In the genomic region with DNA sequence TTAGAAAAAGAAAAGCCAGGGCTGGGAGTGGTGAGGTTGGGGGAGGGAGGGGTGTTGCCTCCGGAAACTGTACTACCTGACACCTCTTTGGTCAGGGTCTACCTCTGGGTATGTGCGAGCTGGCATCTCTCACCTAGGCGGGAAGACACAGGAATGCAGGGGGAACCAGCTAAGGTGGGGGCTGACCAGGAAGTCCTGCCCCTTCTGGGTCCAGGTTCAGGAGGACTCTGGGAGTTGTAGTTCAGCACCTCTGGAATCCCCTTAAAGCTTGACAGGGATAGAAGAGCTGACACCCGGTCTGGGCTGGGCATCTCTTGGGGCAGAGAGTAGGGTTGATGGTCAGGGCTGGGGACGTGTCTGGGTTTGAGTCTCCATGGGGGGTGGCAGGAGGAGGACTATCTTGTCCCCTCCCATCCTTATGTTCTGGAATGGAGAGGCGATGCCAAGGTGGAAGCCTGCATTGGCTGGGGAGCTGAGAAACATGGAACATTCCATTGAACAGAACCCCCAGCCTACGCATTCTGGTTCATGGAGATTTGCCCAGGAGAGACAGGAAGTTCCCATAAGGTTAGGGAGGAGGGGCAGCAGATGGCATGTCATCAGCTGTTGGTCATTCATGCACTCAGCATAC, we compare ENCODE assay signal across 13 cellular contexts. TPM values are rescaled to one million over a fixed set of nuclear protein-coding genes. Genes with fewer than 3 reads are reported as not detected.
A peak's percentile ranks its signal among the peaks of the same experiment; 100 is the strongest.
DNase-seq lines count a peak whose midpoint lies in the region; ATAC-seq, FAIRE-seq and TF ChIP-seq lines count a peak whose summit lies in the region.
"Had no signal": no experiment of that assay in that cellular context is flagged by ENCODE, and none has a peak within 500 bp of the region (broad histone marks: within the 10 kb centered on the region; RNA-seq: fewer than 3 reads in every experiment).

No MANE protein-coding gene starts in this region.

- H4K8ac ChIP-seq in H1 (ENCODE audit: extremely low read depth, insufficient read depth, low read length), result no peak overlapping the region

- H3K4me3 ChIP-seq in H1 (ENCODE audit: extremely low read depth in 1 of 4, insufficient read depth in 2 of 4, low read depth in 3 of 4, low read length in 4 of 4), result peak overlapping the region in 1 of 4 experiments; percentile 40; a peak in 2 of 8 replicates
- H3K4me3 ChIP-seq in osteoblast (ENCODE audit: insufficient read depth, low read length), result peak overlapping the region; percentile 58

- H3K18ac ChIP-seq in H1 (ENCODE audit: extremely low read depth, low read length), result no peak overlapping the region

- 0 out of 2 replicates have a peak overlapping the region, but pooled peaks have one; percentile 3 for H2BK5ac ChIP-seq in H1 (ENCODE audit: low read depth, low read length)

- H3K4ac ChIP-seq in H1 (replicated peaks; ENCODE audit: insufficient read length, low read depth, low read length), result no peak overlapping the region

- no peak overlapping the region for H3K23ac ChIP-seq in H1 (ENCODE audit: insufficient read length)

- H4K20me1 ChIP-seq in H1 (replicated peaks in 1 of 2; ENCODE audit: control insufficient read depth in 1 of 2, insufficient read depth in 2 of 2, low read length in 2 of 2) (peaks cover 0 to 3% of the 10 kb centered on the region in 2 experiments), osteoblast (ENCODE audit: insufficient read depth, low read length) (peaks cover 7% of the 10 kb centered on the region)

- H2BK20ac ChIP-seq in H1 (ENCODE audit: low read length), result no peak overlapping the region

- TF ChIP-seq POLR2A in H1 (IDR thresholded peaks at IDR 0.05; ENCODE audit: control extremely low read depth in 1 of 2, low read depth in 2 of 2, low read length in 2 of 2), result peak in 1 of 2 experiments; percentile 64; a peak in 1 of 3 replicates

- no peaks in the 10 kb centered on the region for H3K9me3 ChIP-seq in H1 (ENCODE audit: insufficient read depth in 2 of 2, low read depth in 1 of 2, low read length in 1 of 2)
- no peaks in the 10 kb centered on the region for H3K9me3 ChIP-seq in osteoblast (ENCODE audit: low read depth, low read length)

- no peak for TF ChIP-seq CTCF in H1 (IDR thresholded peaks at IDR 0.05; ENCODE audit: control extremely low read depth in 1 of 3, insufficient read depth in 1 of 3, low read depth in 1 of 3, low read length in 3 of 3)
- TF ChIP-seq CTCF in osteoblast (IDR thresholded peaks at IDR 0.05; ENCODE audit: extremely low read depth, low read depth, low read length), result no peak
- TF ChIP-seq CTCF in GM10248 (IDR thresholded peaks at IDR 0.05; ENCODE audit: control extremely low read depth, extremely low read depth, low read depth, missing control alignments), result no peak

- H2BK12ac ChIP-seq in H1 (ENCODE audit: low read depth, low read length), result peak overlapping the region; percentile 69; the same call in 1 of the 2 replicates

- H3K79me2 ChIP-seq in H1 (ENCODE audit: control insufficient read depth in 1 of 2, insufficient read depth in 2 of 2, low read length in 2 of 2) (peaks cover 0 to 14% of the 10 kb centered on the region in 2 experiments; a peak in 2 of 4 replicates), osteoblast (ENCODE audit: insufficient read depth, low read length) (peaks cover 24% of the 10 kb centered on the region)

- 0 out of 3 replicates have a peak, but pooled peaks of 1 of the 2 experiments have one; percentile 18 for TF ChIP-seq EP300 in H1 (IDR thresholded peaks at IDR 0.05; ENCODE audit: borderline replicate concordance in 1 of 2, low read depth in 2 of 2, low read length in 2 of 2)

- 37% methylated on average over 7 of the region's 7 CpGs; no CpG with 5 or more reads in 1 of the 2 experiments for WGBS in H1 (ENCODE audit: extremely low coverage in 1 of 2, insufficient coverage in 1 of 2, insufficient read length in 1 of 2, insufficient replicate concordance in 2 of 2, low coverage in 1 of 2, low lambda C conversion rate in 2 of 2, missing lambda C conversion rate in 1 of 2), 2 experiments

- H2AK5ac ChIP-seq in H1 (ENCODE audit: low read depth, low read length), result peak overlapping the region; percentile 1; the same call in 1 of the 2 replicates

- H4K5ac ChIP-seq in H1 (ENCODE audit: insufficient read length, low read depth, low read length), result no peak overlapping the region

- H3K23me2 ChIP-seq in H1 (ENCODE audit: low read depth, low read length), result peaks cover 13% of the 10 kb centered on the region

- 0 out of 2 replicates have a peak overlapping the region, but pooled peaks have one; percentile 3 for H2BK15ac ChIP-seq in H1 (ENCODE audit: low read length)

- H3K27ac ChIP-seq in H1 (ENCODE audit: low read depth, low read length) (no peak overlapping the region), osteoblast (ENCODE audit: low read depth, low read length) (no peak overlapping the region)
- H3K27ac ChIP-seq: 22Rv1 had no signal

- H3K9ac ChIP-seq in H1 (replicated peaks in 1 of 4; ENCODE audit: extremely low read depth in 1 of 4, low read depth in 3 of 4, low read length in 3 of 4), result no peak overlapping the region

- peaks cover 5% of the 10 kb centered on the region for H3K79me1 ChIP-seq in H1 (ENCODE audit: low read depth, low read length)

- no peak overlapping the region for H3K56ac ChIP-seq in H1 (replicated peaks; ENCODE audit: insufficient read length, low read depth, low read length)

- H3K4me1 ChIP-seq in H1 (replicated peaks in 1 of 4; ENCODE audit: control insufficient read depth in 3 of 4, insufficient read depth in 4 of 4, low read length in 3 of 4) (peaks cover 5 to 22% (median 8%) of the 10 kb centered on the region in 4 experiments), osteoblast (ENCODE audit: insufficient read depth, low read length) (peaks cover 22% of the 10 kb centered on the region)

- H3K4me2 ChIP-seq in H1 (ENCODE audit: insufficient read depth in 1 of 2, low read depth in 2 of 2, low read length in 2 of 2), result peak overlapping the region; percentile 36 to 55
- peak overlapping the region; percentile 67 for H3K4me2 ChIP-seq in osteoblast (ENCODE audit: insufficient read depth, low read length)

- TF ChIP-seq RAD21 in H1 (IDR thresholded peaks at IDR 0.05 in 1 of 2, conservative IDR thresholded peaks at IDR 0.05 in 1 of 2; ENCODE audit: low read depth in 2 of 2, low read length in 2 of 2), result no peak

- H2BK120ac ChIP-seq in H1 (replicated peaks; ENCODE audit: low read depth, low read length), result no peak overlapping the region

- FAIRE-seq in H1 (lab: Jason Lieb, UNC), result peak; percentile 98

- no peak overlapping the region for H4K91ac ChIP-seq in H1 (replicated peaks; ENCODE audit: insufficient read length, low read length)

- H3K27me3 ChIP-seq in H1 (replicated peaks in 1 of 4; ENCODE audit: control insufficient read depth in 3 of 4, extremely low read depth in 1 of 4, insufficient read depth in 3 of 4, low read length in 3 of 4) (peaks cover 0 to 3% (median 1%) of the 10 kb centered on the region in 4 experiments; a peak in 2 of 7 replicates), osteoblast (ENCODE audit: insufficient read depth, low read length) (peaks cover 4% of the 10 kb centered on the region)

- DNase-seq in DMS 273 (lab: John Stamatoyannopoulos, UW; ENCODE audit: unreplicated experiment) (peak; percentile 49), DMS 273 treated with DMSO at 0.1 percent for 48 hours (lab: John Stamatoyannopoulos, UW) (no peak), NCI-H774 (lab: John Stamatoyannopoulos, UW) (peak; percentile 1), H1 (ENCODE audit: low read depth in 1 of 2, low spot score in 2 of 2) (peak; percentile 72 to 76), osteoblast (ENCODE audit: insufficient read length, low spot score, missing footprints) (peak; percentile 89), NCI-H510A treated with DMSO at 0.1 percent for 48 hours (lab: John Stamatoyannopoulos, UW) (no peak), GM10248 (ENCODE audit: extremely low spot score) (no peak)
- DNase-seq: stimulated activated naive B cell treated with anti-CD40 and anti-IgM and Interleukin-4, amounts not matched to agents 10 μg/mL and 1 μg/mL and 100 μg/mL, for 72 hours had no signal

- POLR2A ChIA-PET in H1 (lab: Charles Lee; ENCODE audit: partially characterized antibody) (interaction anchor here (0.8 to 1.2 kb wide), 5 partner anchors 12 to 98 kb away, joined by 3 to 8 read pairs (median 3); no protein-coding TSS in a partner anchor), GM10248 (lab: Yijun Ruan, JAX) (no interaction called here)

- no peaks in the 10 kb centered on the region for H3K36me3 ChIP-seq in H1 (ENCODE audit: control insufficient read depth in 2 of 4, insufficient read depth in 4 of 4, low read length in 3 of 4)
- H3K36me3 ChIP-seq in osteoblast (ENCODE audit: insufficient read depth, low read length), result no peaks in the 10 kb centered on the region

- no peak overlapping the region for H3K14ac ChIP-seq in H1 (ENCODE audit: insufficient read length)

- CTCF ChIA-PET in H1 (lab: Charles Lee; ENCODE audit: partially characterized antibody) (interaction anchor here (0.8 to 15.1 kb wide), 16 partner anchors 9 to 147 kb away, joined by 3 to 221 read pairs (median 5); no protein-coding TSS in a partner anchor), GM10248 (lab: Yijun Ruan, JAX) (interaction anchor here (1.1 to 1.7 kb wide), 3 partner anchors 8 to 97 kb away, joined by 3 to 5 read pairs (median 4); no protein-coding TSS in a partner anchor)

- ATAC-seq in HG03457 (IDR thresholded peaks at IDR 0.05; ENCODE audit: unreplicated experiment), result no peak
- ATAC-seq: esophagus mucosa; stimulated activated naive B cell treated with anti-CD40 and anti-IgM and Interleukin-4, amounts not matched to agents 10 μg/mL and 1 μg/mL and 100 μg/mL, for 72 hours had no signal

- H2AFZ ChIP-seq in H1 (ENCODE audit: low read length) (no peak overlapping the region), osteoblast (ENCODE audit: low read length) (peak overlapping the region; percentile 78)

RNA-seq across cellular contexts. Expression of gene KIAA1671, which starts 2.1 kb away (rescaled TPM):
- 22.6 and 23.9 TPM in 2 replicates for total RNA-seq in H1 (2021; fragmentation: NEBNext Ultra II Directional; extraction: Animal tissue kit (Norgen Biotek cat#: 25700))
- 5.9 and 6.4 TPM in 2 replicates for polyA plus RNA-seq in H1 (2011; rRNA removed)
- polyA plus RNA-seq in H1 (2011; cell fraction: cytosol; rRNA removed), result 5.4 TPM
- polyA plus RNA-seq in H1 (2011; cell fraction: nucleus; rRNA removed), result 9.8 TPM
- polyA plus RNA-seq in H1 (2012, experiment 1 of 2), result 8.0 to 11.3 TPM (median 9.2 TPM) in 4 replicates
- 2.7 TPM for polyA plus RNA-seq in H1 (2012, experiment 2 of 2)
- 10.4 TPM for polyA plus RNA-seq in H1 (2013, experiment 1 of 2)
- 10.1 TPM for polyA plus RNA-seq in H1 (2013, experiment 2 of 2)
- polyA minus RNA-seq in H1 (2011; rRNA and poly(A)+ RNA removed), result 16.1 and 18.8 TPM in 2 replicates
- polyA minus RNA-seq in H1 (2011; cell fraction: cytosol; rRNA and poly(A)+ RNA removed), result 11.6 TPM
- 19.4 TPM for polyA minus RNA-seq in H1 (2011; cell fraction: nucleus; rRNA and poly(A)+ RNA removed)
- 16.6 and 18.3 TPM in 2 replicates for total RNA-seq in osteoblast

RNA-seq across cellular contexts. Expression of gene LHFPL7, which starts 3.9 kb away (rescaled TPM):
- total RNA-seq in H1 (2021; fragmentation: NEBNext Ultra II Directional; extraction: Animal tissue kit (Norgen Biotek cat#: 25700)), result not detected in 2 replicates
- polyA plus RNA-seq in H1 (2011; rRNA removed), result not detected in 2 replicates
- not detected for polyA plus RNA-seq in H1 (2011; cell fraction: cytosol; rRNA removed)
- not detected for polyA plus RNA-seq in H1 (2011; cell fraction: nucleus; rRNA removed)
- polyA plus RNA-seq in H1 (2012, experiment 1 of 2), result not detected in 4 replicates
- not detected for polyA plus RNA-seq in H1 (2012, experiment 2 of 2)
- not detected for polyA plus RNA-seq in H1 (2013, experiment 1 of 2)
- not detected for polyA plus RNA-seq in H1 (2013, experiment 2 of 2)
- polyA minus RNA-seq in H1 (2011; rRNA and poly(A)+ RNA removed), result not detected in 2 replicates
- polyA minus RNA-seq in H1 (2011; cell fraction: cytosol; rRNA and poly(A)+ RNA removed), result not detected
- polyA minus RNA-seq in H1 (2011; cell fraction: nucleus; rRNA and poly(A)+ RNA removed), result not detected
- total RNA-seq in osteoblast, result not detected in 2 replicates
- total RNA-seq: activated CD8-positive, alpha-beta memory T cell treated with anti-CD3 and anti-CD28 coated beads for 36 hours; esophagus mucosa; omental fat pad had no signal

Comparison
In these comparisons a context has a peak if more than half of its experiments do, and no peak if none do; other contexts are left out.
1. DNase-seq: peak in DMS 273 (single experiment), NCI-H774 (single experiment), H1 (2 of 2) and osteoblast (single experiment); none in DMS 273 treated with DMSO at 0.1 percent for 48 hours (single experiment), NCI-H510A treated with DMSO at 0.1 percent for 48 hours (single experiment) and GM10248 (single experiment).